14 cellular contexts compared by ENCODE assay signal in the genomic region with DNA sequence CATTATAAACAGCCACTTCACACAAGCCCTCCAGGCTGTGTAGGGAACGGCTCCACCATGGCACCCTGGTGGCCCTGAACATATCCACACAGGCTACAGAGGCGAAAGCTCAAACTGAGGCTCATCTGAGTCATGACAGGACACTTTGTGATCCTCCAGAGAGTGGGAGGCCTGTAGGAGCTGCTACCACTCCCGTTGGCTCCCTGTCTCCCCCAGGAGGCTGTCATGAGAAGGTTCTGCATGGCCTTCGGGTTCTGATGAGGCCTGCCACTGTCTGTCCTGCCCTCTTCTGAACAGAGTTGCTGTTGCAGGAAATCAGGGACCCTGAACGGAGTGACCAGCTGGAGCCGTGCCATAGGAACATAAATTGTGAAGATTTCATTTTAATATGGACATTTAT. TPM values are rescaled to one million over a fixed set of nuclear protein-coding genes. Genes with fewer than 3 reads are reported as not detected.
DNase-seq lines count a peak whose midpoint lies in the region; ATAC-seq, FAIRE-seq and TF ChIP-seq lines count a peak whose summit lies in the region.
"Had no signal": no experiment of that assay in that cellular context is flagged by ENCODE, and none has a peak within 500 bp of the region (broad histone marks: within the 10 kb centered on the region; RNA-seq: fewer than 3 reads in every experiment).

No MANE protein-coding gene starts in this region.

- H3K23ac ChIP-seq in H1 (ENCODE audit: insufficient read length), result no peak overlapping the region

- no peak overlapping the region for H4K5ac ChIP-seq in H1 (ENCODE audit: insufficient read length, low read depth, low read length)

- H3K9ac ChIP-seq in H1 (replicated peaks in 1 of 4; ENCODE audit: extremely low read depth in 1 of 4, low read depth in 3 of 4, low read length in 3 of 4), result no peak overlapping the region

- no peak overlapping the region for H3K4me3 ChIP-seq in AG10803 (ENCODE audit: low read length)
- H3K4me3 ChIP-seq in GM12864 (ENCODE audit: low read depth, low read length), result no peak overlapping the region
- H3K4me3 ChIP-seq in H1 (ENCODE audit: extremely low read depth in 1 of 4, insufficient read depth in 2 of 4, low read depth in 3 of 4, low read length in 4 of 4), result no peak overlapping the region
- H3K4me3 ChIP-seq in spleen, result no peak overlapping the region

- H3K4ac ChIP-seq in H1 (replicated peaks; ENCODE audit: insufficient read length, low read depth, low read length), result no peak overlapping the region

- no peak overlapping the region for H3K56ac ChIP-seq in H1 (replicated peaks; ENCODE audit: insufficient read length, low read depth, low read length)

- no peak for TF ChIP-seq POLR2A in H1 (IDR thresholded peaks at IDR 0.05; ENCODE audit: control extremely low read depth in 1 of 2, low read depth in 2 of 2, low read length in 2 of 2)
- no peak for TF ChIP-seq POLR2A in spleen (IDR thresholded peaks at IDR 0.05)

- no peaks in the 10 kb centered on the region for H3K4me1 ChIP-seq in H1 (replicated peaks in 1 of 4; ENCODE audit: control insufficient read depth in 3 of 4, insufficient read depth in 4 of 4, low read length in 3 of 4)
- no peaks in the 10 kb centered on the region for H3K4me1 ChIP-seq in spleen

- H4K8ac ChIP-seq in H1 (ENCODE audit: extremely low read depth, insufficient read depth, low read length), result no peak overlapping the region

- POLR2A ChIA-PET in H1 (lab: Charles Lee; ENCODE audit: partially characterized antibody), result no interaction called here

- FAIRE-seq in H1 (lab: Jason Lieb, UNC), result no peak
- FAIRE-seq: G401.6 had no signal

- TF ChIP-seq CTCF in AG10803 (conservative IDR thresholded peaks at IDR 0.05; ENCODE audit: low read length) (peak; percentile 22), GM12864 (IDR thresholded peaks at IDR 0.05; ENCODE audit: low read depth, low read length, missing control alignments) (peak; percentile 67), H1 (IDR thresholded peaks at IDR 0.05; ENCODE audit: control extremely low read depth in 1 of 3, insufficient read depth in 1 of 3, low read depth in 1 of 3, low read length in 3 of 3) (peak; percentile 62 to 87 (median 72)), spleen (IDR thresholded peaks at IDR 0.05 in 8 of 11, conservative IDR thresholded peaks at IDR 0.05 in 3 of 11) (no peak)

- H3K4me2 ChIP-seq in H1 (ENCODE audit: insufficient read depth in 1 of 2, low read depth in 2 of 2, low read length in 2 of 2), result no peak overlapping the region

- H2AK5ac ChIP-seq in H1 (ENCODE audit: low read depth, low read length), result no peak overlapping the region

- DNase-seq in AG10803 (ENCODE audit: low read depth), result no peak
- peak; percentile 8 for DNase-seq in GM12864 (ENCODE audit: low read depth)
- peak; percentile 6 for DNase-seq in NCI-H446 treated with DMSO at 0.1 percent for 48 hours (lab: John Stamatoyannopoulos, UW)
- peak in 1 of 2 experiments; percentile 44 for DNase-seq in H1 (ENCODE audit: low read depth in 1 of 2, low spot score in 2 of 2)
- no peak for DNase-seq in cardiac septum (ENCODE audit: low spot score)
- DNase-seq in activated CD8-positive, alpha-beta memory T cell treated with anti-CD3 and anti-CD28 coated beads, Interleukin-2, amount 50 U/mL, for 4 hours, result no peak
- DNase-seq in spleen, result no peak
- DNase-seq: right cardiac atrium had no signal

- H3K9me3 ChIP-seq in H1 (ENCODE audit: insufficient read depth in 2 of 2, low read depth in 1 of 2, low read length in 1 of 2) (peaks cover 3 to 6% of the 10 kb centered on the region in 2 experiments; a peak in 3 of 4 replicates), spleen (peaks cover 0 to 9% (median 0%) of the 10 kb centered on the region in 8 donors)

- intact Hi-C loops in cardiac septum (cut with DNase I), result no loop called here
- intact Hi-C loops in spleen (cut with DNase I; ENCODE audit: low total_unique reads), result loop anchor here (10.0 kb wide), 1 partner anchor 773 kb away; no protein-coding TSS in a partner anchor

- no peak overlapping the region for H2BK5ac ChIP-seq in H1 (ENCODE audit: low read depth, low read length)

- no peak for ATAC-seq in GM19397 (IDR thresholded peaks at IDR 0.05; ENCODE audit: unreplicated experiment)
- ATAC-seq: right cardiac atrium had no signal

- no peaks in the 10 kb centered on the region for H3K79me2 ChIP-seq in H1 (ENCODE audit: control insufficient read depth in 1 of 2, insufficient read depth in 2 of 2, low read length in 2 of 2)

- no peak overlapping the region for H2BK20ac ChIP-seq in H1 (ENCODE audit: low read length)

- no peaks in the 10 kb centered on the region for H3K79me1 ChIP-seq in H1 (ENCODE audit: low read depth, low read length)

- CTCF ChIA-PET in H1 (lab: Charles Lee; ENCODE audit: partially characterized antibody), result interaction anchor here (0.6 to 5.7 kb wide), 9 partner anchors 13 to 64 kb away, joined by 3 to 38 read pairs (median 4); a partner anchor contains a TSS

- 74% methylated on average over 6 of the region's 6 CpGs; no CpG with 5 or more reads in 1 of the 2 experiments for WGBS in H1 (ENCODE audit: extremely low coverage in 1 of 2, insufficient coverage in 1 of 2, insufficient read length in 1 of 2, insufficient replicate concordance in 2 of 2, low coverage in 1 of 2, low lambda C conversion rate in 2 of 2, missing lambda C conversion rate in 1 of 2), 2 experiments
- WGBS in spleen, 5 donors, result 69 to 81% (median 75%) methylated on average over 6 of the region's 6 CpGs

- H3K27ac ChIP-seq in H1 (ENCODE audit: low read depth, low read length), result no peak overlapping the region
- H3K27ac ChIP-seq in spleen, result no peak overlapping the region
- H3K27ac ChIP-seq: epithelial cell of prostate had no signal

- H2BK15ac ChIP-seq in H1 (ENCODE audit: low read length), result no peak overlapping the region

- TF ChIP-seq RAD21 in H1 (IDR thresholded peaks at IDR 0.05 in 1 of 2, conservative IDR thresholded peaks at IDR 0.05 in 1 of 2; ENCODE audit: low read depth in 2 of 2, low read length in 2 of 2), result peak; percentile 35 to 53; a peak in 2 of 4 replicates

- TF ChIP-seq EP300 in H1 (IDR thresholded peaks at IDR 0.05; ENCODE audit: borderline replicate concordance in 1 of 2, low read depth in 2 of 2, low read length in 2 of 2), result no peak

- no peak overlapping the region for H2BK120ac ChIP-seq in H1 (replicated peaks; ENCODE audit: low read depth, low read length)

- no peak overlapping the region for H3K18ac ChIP-seq in H1 (ENCODE audit: extremely low read depth, low read length)

- H3K36me3 ChIP-seq in H1 (ENCODE audit: control insufficient read depth in 2 of 4, insufficient read depth in 4 of 4, low read length in 3 of 4) (no peaks in the 10 kb centered on the region), spleen (no peaks in the 10 kb centered on the region)

- H2BK12ac ChIP-seq in H1 (ENCODE audit: low read depth, low read length), result no peak overlapping the region

- no peak overlapping the region for H4K91ac ChIP-seq in H1 (replicated peaks; ENCODE audit: insufficient read length, low read length)

- H4K20me1 ChIP-seq in H1 (replicated peaks in 1 of 2; ENCODE audit: control insufficient read depth in 1 of 2, insufficient read depth in 2 of 2, low read length in 2 of 2), result no peaks in the 10 kb centered on the region

- H2AFZ ChIP-seq in H1 (ENCODE audit: low read length), result no peak overlapping the region

- H3K23me2 ChIP-seq in H1 (ENCODE audit: low read depth, low read length), result no peaks in the 10 kb centered on the region

- no peaks in the 10 kb centered on the region; a peak in 2 of 7 replicates for H3K27me3 ChIP-seq in H1 (replicated peaks in 1 of 4; ENCODE audit: control insufficient read depth in 3 of 4, extremely low read depth in 1 of 4, insufficient read depth in 3 of 4, low read length in 3 of 4)
- H3K27me3 ChIP-seq in spleen (replicated peaks in 1 of 7), result peaks cover 0 to 21% (median 0%) of the 10 kb centered on the region in 7 donors

- H3K14ac ChIP-seq in H1 (ENCODE audit: insufficient read length), result no peak overlapping the region

RNA-seq across cellular contexts. Expression of a gene that starts 23.8 kb away (rescaled TPM):
- total RNA-seq in H1 (2021; fragmentation: NEBNext Ultra II Directional; extraction: Animal tissue kit (Norgen Biotek cat#: 25700)), result not detected in 2 replicates
- polyA plus RNA-seq in H1 (2011; rRNA removed) (not detected in 2 replicates), spleen (under 1 TPM in 1 of 3 donors, not detected in 2; 0.03 TPM)
- polyA plus RNA-seq in H1 (2011; cell fraction: cytosol; rRNA removed), result not detected
- not detected for polyA plus RNA-seq in H1 (2011; cell fraction: nucleus; rRNA removed)
- polyA plus RNA-seq in H1 (2012, experiment 1 of 2), result 0.12 TPM in 1 of 4 replicates, not detected in the others
- polyA plus RNA-seq in H1 (2012, experiment 2 of 2), result not detected
- 0.02 TPM for polyA plus RNA-seq in H1 (2013, experiment 1 of 2)
- 0.06 TPM for polyA plus RNA-seq in H1 (2013, experiment 2 of 2)
- not detected in 2 replicates for polyA minus RNA-seq in H1 (2011; rRNA and poly(A)+ RNA removed)
- not detected for polyA minus RNA-seq in H1 (2011; cell fraction: cytosol; rRNA and poly(A)+ RNA removed)
- not detected for polyA minus RNA-seq in H1 (2011; cell fraction: nucleus; rRNA and poly(A)+ RNA removed)
- total RNA-seq in cardiac septum (not detected), spleen (not detected)
- total RNA-seq: activated T-helper 2 cell treated with anti-CD3 and anti-CD28 coated beads, Interferon-gamma antibody, Interleukin-2, Interleukin-4, amounts not matched to agents 10 μg/mL and 5 μg/mL and 100 μg/mL, durations not matched to agents 14 hours and 24 hours and 36 hours; liver; right cardiac atrium had no signal
- polyA plus RNA-seq: liver, right cardiac atrium had no signal

RNA-seq across cellular contexts. Expression of a gene that starts 47.7 kb away (rescaled TPM):
- total RNA-seq in H1 (2021; fragmentation: NEBNext Ultra II Directional; extraction: Animal tissue kit (Norgen Biotek cat#: 25700)), result not detected in 2 replicates
- polyA plus RNA-seq in H1 (2011; rRNA removed) (0.08 and 0.24 TPM in 2 replicates), spleen (1 to 10 TPM; 1.1 to 5.7 (median 1.2) TPM)
- polyA plus RNA-seq in H1 (2011; cell fraction: cytosol; rRNA removed), result 0.09 TPM
- 0.14 TPM for polyA plus RNA-seq in H1 (2011; cell fraction: nucleus; rRNA removed)
- 0.20 TPM in 1 of 4 replicates, not detected in the others for polyA plus RNA-seq in H1 (2012, experiment 1 of 2)
- polyA plus RNA-seq in H1 (2012, experiment 2 of 2), result not detected
- polyA plus RNA-seq in H1 (2013, experiment 1 of 2), result 0.06 TPM
- polyA plus RNA-seq in H1 (2013, experiment 2 of 2), result not detected
- not detected in 2 replicates for polyA minus RNA-seq in H1 (2011; rRNA and poly(A)+ RNA removed)
- polyA minus RNA-seq in H1 (2011; cell fraction: cytosol; rRNA and poly(A)+ RNA removed), result not detected
- not detected for polyA minus RNA-seq in H1 (2011; cell fraction: nucleus; rRNA and poly(A)+ RNA removed)
- total RNA-seq in cardiac septum (not detected), spleen (1 to 10 TPM in 3 of 7 donors, under 1 TPM in 3, not detected in 1; 0.39 to 2.0 (median 0.98) TPM)
- total RNA-seq: right cardiac atrium, temporal lobe had no signal
- polyA plus RNA-seq: right cardiac atrium had no signal

RNA-seq across cellular contexts. Expression of a gene that starts 58.7 kb away (rescaled TPM):
- total RNA-seq in H1 (2021; fragmentation: NEBNext Ultra II Directional; extraction: Animal tissue kit (Norgen Biotek cat#: 25700)), result not detected in 2 replicates
- polyA plus RNA-seq in H1 (2011; rRNA removed), result 0.09 and 0.17 TPM in 2 replicates
- not detected for polyA plus RNA-seq in H1 (2011; cell fraction: cytosol; rRNA removed)
- not detected for polyA plus RNA-seq in H1 (2011; cell fraction: nucleus; rRNA removed)
- polyA plus RNA-seq in H1 (2012, experiment 1 of 2), result 0.34 to 0.86 TPM (median 0.56 TPM) in 4 replicates
- 0.25 TPM for polyA plus RNA-seq in H1 (2012, experiment 2 of 2)
- 0.10 TPM for polyA plus RNA-seq in H1 (2013, experiment 1 of 2)
- 0.07 TPM for polyA plus RNA-seq in H1 (2013, experiment 2 of 2)
- polyA minus RNA-seq in H1 (2011; rRNA and poly(A)+ RNA removed), result 0.16 TPM in 1 of 2 replicates, not detected in the other
- polyA minus RNA-seq in H1 (2011; cell fraction: cytosol; rRNA and poly(A)+ RNA removed), result not detected
- not detected for polyA minus RNA-seq in H1 (2011; cell fraction: nucleus; rRNA and poly(A)+ RNA removed)
- not detected for total RNA-seq in cardiac septum
- total RNA-seq in spleen, result not detected
- polyA plus RNA-seq in spleen, result under 1 TPM in 1 of 3 donors, not detected in 2; 0.08 TPM
- total RNA-seq: activated T-helper 2 cell treated with anti-CD3 and anti-CD28 coated beads, Interferon-gamma antibody, Interleukin-2, Interleukin-4, amounts not matched to agents 10 μg/mL and 5 μg/mL and 100 μg/mL, durations not matched to agents 14 hours and 24 hours and 36 hours; liver; right cardiac atrium; temporal lobe had no signal
- polyA plus RNA-seq: right cardiac atrium had no signal

Comparison
In these comparisons a context has a peak if more than half of its experiments do, and no peak if none do; other contexts are left out.
1. DNase-seq: peak in GM12864 (single experiment) and NCI-H446 treated with DMSO at 0.1 percent for 48 hours (single experiment); none in AG10803 (single experiment), cardiac septum (single experiment), activated CD8-positive, alpha-beta memory T cell treated with anti-CD3 and anti-CD28 coated beads, Interleukin-2, amount 50 U/mL, for 4 hours (single experiment) and spleen (single experiment).
2. CTCF ChIP-seq: peak in AG10803 (single experiment), GM12864 (single experiment) and H1 (3 of 3); none in spleen (0 of 11).